ENCODE assay signal across 19 cellular contexts in the genomic region with DNA sequence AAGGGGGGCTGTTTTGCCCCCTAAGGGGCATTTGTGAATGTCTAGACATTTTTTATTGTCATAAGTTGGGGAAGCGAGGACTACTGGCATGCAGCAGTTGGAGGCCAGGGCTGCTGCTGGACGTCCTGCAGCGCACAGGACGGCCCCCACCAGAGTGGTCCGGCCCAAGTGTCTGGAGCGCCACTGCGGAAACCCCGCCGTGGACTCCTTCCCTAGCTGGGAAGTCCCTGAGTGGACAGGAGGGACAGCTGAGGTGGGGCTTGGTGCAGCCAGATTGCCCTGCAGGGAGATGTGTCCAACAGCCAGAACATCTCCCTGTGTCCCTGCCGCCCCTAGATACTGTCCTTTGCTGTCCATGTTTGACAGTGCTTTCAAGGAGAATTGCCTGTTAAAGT. TPM values are rescaled to one million over a fixed set of nuclear protein-coding genes. Genes with fewer than 3 reads are reported as not detected.
DNase-seq lines count a peak whose midpoint lies in the region; ATAC-seq and TF ChIP-seq lines count a peak whose summit lies in the region.
"Had no signal": no experiment of that assay in that cellular context is flagged by ENCODE, and none has a peak within 500 bp of the region (broad histone marks: within the 10 kb centered on the region; RNA-seq: fewer than 3 reads in every experiment).

No MANE protein-coding gene starts in this region.

- H3K27ac ChIP-seq in BLaER1: 0 out of 2 replicates have a peak overlapping the region, but pooled peaks have one; percentile 22
- H3K27ac ChIP-seq in left lung: no peak overlapping the region
- H3K27ac ChIP-seq: GM23248 had no signal

- H3K4me1 ChIP-seq in BLaER1 (peaks cover 87% of the 10 kb centered on the region), left lung (peaks cover 28 to 58% of the 10 kb centered on the region in 2 donors)

- H3K9ac ChIP-seq in BLaER1: 0 out of 2 replicates have a peak overlapping the region, but pooled peaks have one; percentile 17
- H3K9ac ChIP-seq: GM23248 had no signal

- H4K20me1 ChIP-seq in BLaER1: no peaks in the 10 kb centered on the region; the same call in 1 of the 2 replicates

- no peak overlapping the region for H3K4me3 ChIP-seq in BLaER1
- H3K4me3 ChIP-seq in left lung: no peak overlapping the region
- H3K4me3 ChIP-seq: breast epithelium, GM23248 had no signal

- peaks cover 24% of the 10 kb centered on the region for H3K9me3 Mint-ChIP-seq in glutamatergic neuron (ENCODE audit: unreplicated experiment)
- H3K9me3 Mint-ChIP-seq in CD14-positive monocyte: peaks cover 0 to 3% (median 0%) of the 10 kb centered on the region in 7 donors
- H3K9me3 Mint-ChIP-seq: activated CD4-positive, alpha-beta memory T cell treated with anti-CD3 and anti-CD28 coated beads, Interleukin-2, amount 10 ng/mL, durations not matched to agents 7 days and 5 days; activated T-cell treated with anti-CD3 and anti-CD28 coated beads, Interleukin-2, amount 50 U/mL, for 4 hours; naive thymus-derived CD8-positive, alpha-beta T cell had no signal

- ATAC-seq in T-helper 17 cell (no peak), left lung (no peak)
- ATAC-seq: activated T-cell treated with anti-CD3 and anti-CD28 coated beads, Interleukin-2, amount 50 U/mL, for 4 hours; naive thymus-derived CD8-positive, alpha-beta T cell had no signal

- H3K9me3 ChIP-seq in BLaER1 (no peaks in the 10 kb centered on the region), T-helper 17 cell (ENCODE audit: control insufficient read depth, low read length, poor library complexity, severe bottlenecking) (no peaks in the 10 kb centered on the region), left lung (no peaks in the 10 kb centered on the region)
- H3K9me3 ChIP-seq: breast epithelium had no signal

- intact Hi-C loops in posterior vena cava (cut with DNase I): loop anchor here in 1 of 2 donors (5.0 kb wide), 1 partner anchor 35 kb away; no protein-coding TSS in a partner anchor
- intact Hi-C loops in left lung (cut with DNase I): no loop called here
- intact Hi-C loops in CD14-positive monocyte (cut with micrococcal nuclease): no loop called here

- H3K27ac Mint-ChIP-seq in T-helper 17 cell (peak overlapping the region; percentile 32), glutamatergic neuron (ENCODE audit: unreplicated experiment) (peak overlapping the region; percentile 64), CD14-positive monocyte (no peak overlapping the region)
- H3K27ac Mint-ChIP-seq: activated CD4-positive, alpha-beta memory T cell treated with anti-CD3 and anti-CD28 coated beads, Interleukin-2, amount 10 ng/mL, durations not matched to agents 7 days and 5 days; activated naive CD8-positive, alpha-beta T cell had no signal

- H3K4me2 ChIP-seq in BLaER1: no peak overlapping the region

- H3K27me3 Mint-ChIP-seq in T-helper 17 cell (no peaks in the 10 kb centered on the region), glutamatergic neuron (ENCODE audit: unreplicated experiment) (peaks cover 15% of the 10 kb centered on the region), CD14-positive monocyte (ENCODE audit: low read depth in 3 of 3) (peaks cover 18 to 31% (median 18%) of the 10 kb centered on the region in 3 donors)
- H3K27me3 Mint-ChIP-seq: activated naive CD8-positive, alpha-beta T cell had no signal

- H3K4me1 Mint-ChIP-seq in T-helper 17 cell (peaks cover 14% of the 10 kb centered on the region), glutamatergic neuron (ENCODE audit: low read depth, unreplicated experiment) (peaks cover 8% of the 10 kb centered on the region), CD14-positive monocyte (peaks cover 9% of the 10 kb centered on the region)

- H3K27me3 ChIP-seq in BLaER1: peaks cover 17% of the 10 kb centered on the region
- H3K27me3 ChIP-seq in left lung: peaks cover 3 to 22% of the 10 kb centered on the region in 2 donors
- H3K27me3 ChIP-seq: breast epithelium had no signal

- H3K36me3 Mint-ChIP-seq in T-helper 17 cell (ENCODE audit: low read depth) (no peaks in the 10 kb centered on the region), glutamatergic neuron (ENCODE audit: unreplicated experiment) (no peaks in the 10 kb centered on the region), CD14-positive monocyte (peaks cover 4 to 8% of the 10 kb centered on the region in 2 donors)
- H3K36me3 Mint-ChIP-seq: activated naive CD8-positive, alpha-beta T cell had no signal

- DNase-seq in T-helper 17 cell: no peak
- DNase-seq in glutamatergic neuron: no peak
- DNase-seq in posterior vena cava (ENCODE audit: low spot score): peak; percentile 55
- no peak for DNase-seq in NCI-H1105 (lab: John Stamatoyannopoulos, UW)
- DNase-seq in left lung: no peak
- DNase-seq in CD14-positive monocyte (ENCODE audit: low spot score): no peak
- no peak for DNase-seq in NCI-H1436 (lab: John Stamatoyannopoulos, UW)
- DNase-seq: activated CD4-positive, alpha-beta memory T cell treated with anti-CD3 and anti-CD28 coated beads, Interleukin-2, amount 10 ng/mL, durations not matched to agents 7 days and 5 days; activated T-cell treated with anti-CD3 and anti-CD28 coated beads, Interleukin-2, amount 50 U/mL, for 4 hours; DND-41; GM23248; NCI-H1694; stimulated activated naive CD4-positive, alpha-beta T cell treated with Interleukin-2 at 50 U/mL for 16 hours; T-helper 1 cell; WERI-Rb-1 had no signal

- TF ChIP-seq CTCF in glutamatergic neuron (IDR thresholded peaks at IDR 0.05; ENCODE audit: partially characterized antibody, unreplicated experiment) (no peak), left lung (IDR thresholded peaks at IDR 0.05) (no peak), CD14-positive monocyte (IDR thresholded peaks at IDR 0.05) (no peak)

- H3K4me3 Mint-ChIP-seq in T-helper 17 cell (no peak overlapping the region), glutamatergic neuron (ENCODE audit: unreplicated experiment) (no peak overlapping the region), CD14-positive monocyte (no peak overlapping the region)
- H3K4me3 Mint-ChIP-seq: activated CD4-positive, alpha-beta memory T cell treated with anti-CD3 and anti-CD28 coated beads, Interleukin-2, amount 10 ng/mL, durations not matched to agents 7 days and 5 days; activated naive CD8-positive, alpha-beta T cell; activated T-cell treated with anti-CD3 and anti-CD28 coated beads, Interleukin-2, amount 50 U/mL, for 4 hours; naive thymus-derived CD8-positive, alpha-beta T cell had no signal

- H3K36me3 ChIP-seq in BLaER1 (no peaks in the 10 kb centered on the region), left lung (peaks cover 0 to 5% of the 10 kb centered on the region in 2 donors)
- H3K36me3 ChIP-seq: breast epithelium had no signal

RNA-seq across cellular contexts. Expression of a gene that starts 5.5 kb away (rescaled TPM):
- 1 to 10 TPM; 7.0 to 8.0 TPM for total RNA-seq in T-helper 17 cell
- total RNA-seq in glutamatergic neuron (ENCODE audit: unreplicated experiment): 2,561 TPM
- total RNA-seq in posterior vena cava: 100 to 1,000 TPM; 354 to 709 TPM
- 100 to 1,000 TPM; 129 to 272 TPM for total RNA-seq in left lung
- polyA plus RNA-seq in CD14-positive monocyte: 1 to 10 TPM in 1 of 2 donors, under 1 TPM in 1; 0.76 to 2.7 TPM

RNA-seq across cellular contexts. Expression of a gene that starts 11.8 kb away (rescaled TPM):
- total RNA-seq in T-helper 17 cell (1 to 10 TPM; 8.2 to 8.3 TPM), glutamatergic neuron (ENCODE audit: unreplicated experiment) (7.8 TPM), posterior vena cava (10 to 100 TPM; 16.2 to 18.0 TPM), left lung (10 to 100 TPM in 1 of 2 donors, 1 to 10 TPM in 1; 8.6 to 12.6 TPM)
- 1 to 10 TPM; 2.7 to 3.4 TPM for polyA plus RNA-seq in CD14-positive monocyte

RNA-seq across cellular contexts. Expression of a gene that starts 45.3 kb away (rescaled TPM):
- total RNA-seq in T-helper 17 cell (10 to 100 TPM; 28.5 to 32.9 TPM), glutamatergic neuron (ENCODE audit: unreplicated experiment) (34.4 TPM), posterior vena cava (10 to 100 TPM; 29.0 to 30.4 TPM), left lung (10 to 100 TPM; 22.7 to 26.3 TPM)
- 10 to 100 TPM; 30.1 to 33.1 TPM for polyA plus RNA-seq in CD14-positive monocyte

RNA-seq across cellular contexts. Expression of a gene that starts 45.6 kb away (rescaled TPM):
- total RNA-seq in T-helper 17 cell (10 to 100 TPM; 18.3 to 19.4 TPM), glutamatergic neuron (ENCODE audit: unreplicated experiment) (54.9 TPM), posterior vena cava (10 to 100 TPM; 33.9 to 40.3 TPM), left lung (10 to 100 TPM; 35.1 to 35.6 TPM)
- 10 to 100 TPM; 52.3 to 58.1 TPM for polyA plus RNA-seq in CD14-positive monocyte

Comparison
In these comparisons a context has a peak if more than half of its experiments do, and no peak if none do; other contexts are left out.
1. H3K27ac Mint-ChIP-seq: peak in T-helper 17 cell (single experiment) and glutamatergic neuron (single experiment); none in CD14-positive monocyte (0 of 7).
2. RNA of a gene that starts 5.5 kb away (total RNA-seq): 2,561 TPM in glutamatergic neuron (single experiment), 354 to 709 TPM in posterior vena cava and 129 to 272 TPM in left lung; 7.0 to 8.0 TPM in T-helper 17 cell; every median in the first group is over 10 times any median in the second.